9 cellular contexts compared by ENCODE assay signal in genomic region chr5:154756871-154757646, GRCh38. TPM values are rescaled to one million over a fixed set of nuclear protein-coding genes. Genes with fewer than 3 reads are reported as not detected.
DNase-seq lines count a peak whose midpoint lies in the region; ATAC-seq and FAIRE-seq lines count a peak whose summit lies in the region.
"Had no signal": no experiment of that assay in that cellular context is flagged by ENCODE, and none has a peak within 500 bp of the region (broad histone marks: within the 10 kb centered on the region; RNA-seq: fewer than 3 reads in every experiment).

No MANE protein-coding gene starts in this region.

- H3K23ac ChIP-seq in trophoblast cell (ENCODE audit: low read length), result peak overlapping the region; percentile 77

- intact Hi-C loops in cardiac septum (cut with DNase I), result loop anchor here (2.0 to 5.0 kb wide), 2 partner anchors 55 to 102 kb away; partner anchors contain the start of gene CNOT8

- peak overlapping the region; percentile 99 for H3K4me2 ChIP-seq in trophoblast cell (ENCODE audit: low read length)

- no peak for FAIRE-seq in urothelium cell line (lab: Jason Lieb, UNC)
- FAIRE-seq: G401.6 had no signal

- peak overlapping the region; percentile 94 for H2BK5ac ChIP-seq in trophoblast cell (ENCODE audit: low read depth, low read length, poor library complexity)

- H2BK120ac ChIP-seq in trophoblast cell (ENCODE audit: insufficient read depth, low read length, poor library complexity), result peak overlapping the region; percentile 92

- H3K9me3 ChIP-seq in SK-N-MC (ENCODE audit: low read depth, low read length), result no peaks in the 10 kb centered on the region
- H3K9me3 ChIP-seq in trophoblast cell (ENCODE audit: insufficient read depth, low read depth, low read length), result no peaks in the 10 kb centered on the region

- H3K4me1 ChIP-seq in trophoblast cell (ENCODE audit: control insufficient read depth in 1 of 2, insufficient read depth in 2 of 2, low read length in 2 of 2), result peaks cover 0 to 19% of the 10 kb centered on the region in 2 experiments

- H4K12ac ChIP-seq in trophoblast cell (ENCODE audit: low read depth, low read length), result peak overlapping the region; percentile 27

- H4K8ac ChIP-seq in trophoblast cell (ENCODE audit: low read depth, low read length), result peak overlapping the region; percentile 11

- H3K36me3 ChIP-seq in SK-N-MC (ENCODE audit: insufficient read depth, low read length), result peaks cover 15% of the 10 kb centered on the region
- no peaks in the 10 kb centered on the region for H3K36me3 ChIP-seq in trophoblast cell (ENCODE audit: control insufficient read depth in 1 of 2, insufficient read depth in 2 of 2, low read length in 2 of 2)

- H2AFZ ChIP-seq in trophoblast cell (ENCODE audit: insufficient read depth, low read length, poor library complexity), result no peak overlapping the region

- H3K18ac ChIP-seq in trophoblast cell (ENCODE audit: low read length), result peak overlapping the region; percentile 82

- H3K4me3 ChIP-seq in SK-N-MC (peak overlapping the region; percentile 99), trophoblast cell (ENCODE audit: low read depth, low read length) (peak overlapping the region; percentile 99)

- peaks cover 40% of the 10 kb centered on the region for H3K79me2 ChIP-seq in trophoblast cell (ENCODE audit: control insufficient read depth, insufficient read depth, low read length, poor library complexity)

- H3K27ac ChIP-seq in SK-N-MC (peak overlapping the region; percentile 85), trophoblast cell (ENCODE audit: low read depth, low read length) (no peak overlapping the region)

- peak overlapping the region; percentile 77 for H3K14ac ChIP-seq in trophoblast cell (ENCODE audit: low read length)

- peaks cover 23% of the 10 kb centered on the region for H3K79me1 ChIP-seq in trophoblast cell (ENCODE audit: low read length)

- peak overlapping the region; percentile 98 for H3K9ac ChIP-seq in SK-N-MC (ENCODE audit: insufficient read length)
- peak overlapping the region; percentile 90 for H3K9ac ChIP-seq in trophoblast cell (ENCODE audit: low read length)

- peak; percentile 28 to 37 for DNase-seq in NCI-H2081 (lab: John Stamatoyannopoulos, UW)
- DNase-seq in NCI-H2081 treated with DMSO at 0.1 percent for 48 hours (lab: John Stamatoyannopoulos, UW), result no peak
- no peak for DNase-seq in SK-N-MC (ENCODE audit: low read depth, low spot score)
- DNase-seq in activated naive CD8-positive, alpha-beta T cell treated with anti-CD3 and anti-CD28 coated beads, Interleukin-2, amount 50 U/mL, for 16 hours (ENCODE audit: low read depth, low spot score), result peak; percentile 28
- DNase-seq in cardiac septum (ENCODE audit: low spot score), result peak; percentile 82
- peak in 1 of 2 donors; percentile 39 for DNase-seq in trophoblast cell
- DNase-seq in urothelium cell line (ENCODE audit: low spot score), result peak; percentile 38

- peak overlapping the region; percentile 90 for H4K91ac ChIP-seq in trophoblast cell (ENCODE audit: low read depth, low read length)

- no peaks in the 10 kb centered on the region for H3K27me3 ChIP-seq in trophoblast cell (ENCODE audit: insufficient read depth, low read length)

- peak overlapping the region; percentile 57 for H2AK5ac ChIP-seq in trophoblast cell (ENCODE audit: low read length)

- WGBS in trophoblast cell (ENCODE audit: extremely low coverage, insufficient coverage, insufficient read length), result no CpG with 5 or more reads among the region's 73 CpGs

- H2BK12ac ChIP-seq in trophoblast cell (ENCODE audit: low read length), result no peak overlapping the region

- H3K4ac ChIP-seq in trophoblast cell (ENCODE audit: low read depth, low read length), result peak overlapping the region; percentile 99

- no peak for ATAC-seq in GM19395 (IDR thresholded peaks at IDR 0.05; ENCODE audit: unreplicated experiment)

RNA-seq across cellular contexts. Expression of gene LARP1, which starts 1.9 kb away (rescaled TPM):
- 160 TPM for total RNA-seq in cardiac septum
- 106 and 113 TPM in 2 replicates for polyA plus RNA-seq in trophoblast cell (2013)

Comparison
In these comparisons a context has a peak if more than half of its experiments do, and no peak if none do; other contexts are left out.
1. DNase-seq: peak in NCI-H2081 (2 of 2), activated naive CD8-positive, alpha-beta T cell treated with anti-CD3 and anti-CD28 coated beads, Interleukin-2, amount 50 U/mL, for 16 hours (single experiment), cardiac septum (single experiment) and urothelium cell line (single experiment); none in NCI-H2081 treated with DMSO at 0.1 percent for 48 hours (single experiment) and SK-N-MC (single experiment).